1 cellular context compared by ENCODE assay signal in the genomic region with DNA sequence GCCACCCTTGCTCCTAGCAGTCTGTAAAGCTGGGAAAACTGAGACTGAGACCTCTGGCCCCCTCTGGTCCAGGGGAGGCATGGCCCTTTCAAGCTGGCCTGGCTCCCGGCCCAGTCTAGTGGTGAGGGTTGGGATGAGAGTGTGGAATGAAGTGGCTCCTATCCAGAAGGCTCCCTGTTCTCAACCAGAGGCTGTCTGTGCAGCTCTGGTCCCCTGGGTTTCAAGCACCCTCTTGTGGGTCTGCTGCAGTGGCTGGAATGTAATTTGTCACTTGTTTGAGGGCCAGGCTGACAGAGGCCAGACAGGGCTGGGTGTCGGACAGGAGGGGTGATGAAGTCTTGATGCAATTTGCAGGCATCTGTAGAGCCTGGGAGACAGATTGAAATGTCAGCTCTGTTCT.
TF ChIP-seq lines count a peak whose summit lies in the region.

No MANE protein-coding gene starts in this region.

TF ChIP-seq in IMR-90, 13 proteins besides CTCF, POLR2A, EP300 and RAD21 (continued from another document):
- TF ChIP-seq USF2 (IDR thresholded peaks at IDR 0.05; ENCODE audit: low read depth, low read length), result no peak
- no peak for TF ChIP-seq MAFK (IDR thresholded peaks at IDR 0.05; ENCODE audit: low read depth, low read length)
- no peak for TF ChIP-seq CHD1 (IDR thresholded peaks at IDR 0.05; ENCODE audit: low read depth, low read length)
- no peak for TF ChIP-seq FOS (IDR thresholded peaks at IDR 0.05; ENCODE audit: low read depth, low read length)
- no peak for TF ChIP-seq CEBPB (IDR thresholded peaks at IDR 0.05; ENCODE audit: low read depth, low read length)
- no peak for TF ChIP-seq ELK1 (IDR thresholded peaks at IDR 0.05; ENCODE audit: borderline replicate concordance, low read depth, low read length)
- TF ChIP-seq RFX5 (IDR thresholded peaks at IDR 0.05; ENCODE audit: low read depth, low read length), result no peak
- no peak; the same call in 1 of the 2 replicates for TF ChIP-seq MAZ (IDR thresholded peaks at IDR 0.05; ENCODE audit: borderline replicate concordance, low read depth, low read length)
- TF ChIP-seq BHLHE40 (IDR thresholded peaks at IDR 0.05; ENCODE audit: low read depth, low read length), result no peak
